11 cellular contexts compared by ENCODE assay signal in the genomic region with DNA sequence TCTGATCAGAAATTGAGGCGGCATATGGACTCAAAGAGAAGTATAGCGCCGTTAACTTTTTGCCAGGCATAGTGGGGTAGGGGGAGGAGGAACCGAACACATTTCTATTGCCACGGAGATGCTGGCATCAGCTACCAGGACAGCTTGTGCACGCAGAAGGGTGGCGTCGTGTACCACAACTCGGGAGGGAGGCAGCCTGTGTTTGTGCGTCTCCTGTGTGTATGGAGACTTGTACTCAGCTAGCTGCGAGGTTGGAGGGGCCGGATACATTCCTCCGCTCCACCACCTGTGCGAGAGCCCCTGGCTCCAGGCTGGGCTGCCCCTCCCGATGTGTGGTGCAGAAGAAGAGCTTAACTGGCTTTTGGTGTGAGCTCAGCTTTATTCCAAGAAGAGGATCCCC.
"Had no signal": no experiment of that assay in that cellular context is flagged by ENCODE, and none has a peak within 500 bp of the region (broad histone marks: within the 10 kb centered on the region; RNA-seq: fewer than 3 reads in every experiment).

No MANE protein-coding gene starts in this region.

- H3K4me1 ChIP-seq: lower lobe of right lung had no signal

- H3K9me3 ChIP-seq: lower lobe of right lung had no signal

- H3K36me3 ChIP-seq: lower lobe of right lung had no signal

- DNase-seq: activated CD4-positive, alpha-beta T cell treated with anti-CD3 and anti-CD28 coated beads, Interleukin-2, amount 50 U/mL, for 1 hour; activated CD4-positive, CD25-positive, alpha-beta regulatory T cell; activated CD8-positive, alpha-beta memory T cell treated with anti-CD3 and anti-CD28 coated beads for 24 hours; activated gamma-delta T cell treated with Interleukin-2 at 50 U/mL for 16 hours; cerebellar nuclear complex; foreskin melanocyte; immature natural killer cell; lower lobe of right lung; stimulated activated CD4-positive, alpha-beta T cell treated with anti-CD3 and anti-CD28 coated beads, Interleukin-1b, Interleukin-23, amount 100 ng/mL, for 48 hours; stimulated activated naive CD8-positive, alpha-beta T cell treated with anti-CD3 and anti-CD28 coated beads, Interleukin-15, amount 100 ng/mL, for 72 hours had no signal

- H3K27ac ChIP-seq: epithelial cell of prostate, lower lobe of right lung had no signal

- H3K4me3 ChIP-seq: lower lobe of right lung had no signal
